In genomic region chr19:2239173-2239572, GRCh38 we compare ENCODE assay signal across 6 cellular contexts. TPM values are rescaled to one million over a fixed set of nuclear protein-coding genes. Genes with fewer than 3 reads are reported as not detected.
DNase-seq lines count a peak whose midpoint lies in the region; ATAC-seq and TF ChIP-seq lines count a peak whose summit lies in the region.

No MANE protein-coding gene starts in this region.

- H3K79me1 ChIP-seq in trophoblast cell (ENCODE audit: low read length) = peaks cover 16% of the 10 kb centered on the region

- no peak overlapping the region for H4K12ac ChIP-seq in trophoblast cell (ENCODE audit: low read depth, low read length)

- no peak for ATAC-seq in GM18502 (IDR thresholded peaks at IDR 0.05; ENCODE audit: poor library complexity, unreplicated experiment)

- H3K9me3 ChIP-seq in adipocyte (ENCODE audit: control insufficient read depth, low read length) (no peaks in the 10 kb centered on the region), trophoblast cell (ENCODE audit: insufficient read depth, low read depth, low read length) (peaks cover 4% of the 10 kb centered on the region)

- H2AFZ ChIP-seq in trophoblast cell (ENCODE audit: insufficient read depth, low read length, poor library complexity) = no peak overlapping the region

- H3K14ac ChIP-seq in trophoblast cell (ENCODE audit: low read length) = no peak overlapping the region

- no peaks in the 10 kb centered on the region for H3K27me3 ChIP-seq in HL-60 (ENCODE audit: insufficient read depth, poor library complexity, severe bottlenecking)
- no peaks in the 10 kb centered on the region for H3K27me3 ChIP-seq in adipocyte (replicated peaks; ENCODE audit: control insufficient read depth, insufficient read depth, low read length)
- H3K27me3 ChIP-seq in trophoblast cell (ENCODE audit: insufficient read depth, low read length) = no peaks in the 10 kb centered on the region

- no peak overlapping the region for H3K18ac ChIP-seq in trophoblast cell (ENCODE audit: low read length)

- WGBS in trophoblast cell (ENCODE audit: extremely low coverage, insufficient coverage, insufficient read length) = no CpG with 5 or more reads among the region's 10 CpGs

- H3K4me1 ChIP-seq in adipocyte (ENCODE audit: control insufficient read depth, insufficient read depth, low read length) (peaks cover 54% of the 10 kb centered on the region), trophoblast cell (ENCODE audit: control insufficient read depth in 1 of 2, insufficient read depth in 2 of 2, low read length in 2 of 2) (peaks cover 12 to 15% of the 10 kb centered on the region in 2 experiments)

- no peak overlapping the region for H2AK5ac ChIP-seq in trophoblast cell (ENCODE audit: low read length)

- peak overlapping the region; percentile 89 for H3K4ac ChIP-seq in trophoblast cell (ENCODE audit: low read depth, low read length)

- H4K91ac ChIP-seq in trophoblast cell (ENCODE audit: low read depth, low read length) = no peak overlapping the region

- H4K8ac ChIP-seq in trophoblast cell (ENCODE audit: low read depth, low read length) = no peak overlapping the region

- no peak overlapping the region for H3K23ac ChIP-seq in trophoblast cell (ENCODE audit: low read length)

- no peak for DNase-seq in HL-60 (ENCODE audit: low read depth in 1 of 2, low spot score in 1 of 2)
- DNase-seq in adipocyte (ENCODE audit: low read depth) = no peak
- no peak for DNase-seq in trophoblast cell
- no peak for DNase-seq in DMS79 (lab: John Stamatoyannopoulos, UW)
- no peak for DNase-seq in DMS79 treated with DMSO at 0.1 percent for 48 hours (lab: John Stamatoyannopoulos, UW)

- H3K27ac ChIP-seq in HL-60 (replicated peaks) = peak overlapping the region; percentile 98
- H3K27ac ChIP-seq in trophoblast cell (ENCODE audit: low read depth, low read length) = no peak overlapping the region

- H3K4me2 ChIP-seq in trophoblast cell (ENCODE audit: low read length) = no peak overlapping the region

- H3K36me3 ChIP-seq in adipocyte (ENCODE audit: control insufficient read depth, insufficient read depth, low read length, severe bottlenecking) (peaks cover 12% of the 10 kb centered on the region), trophoblast cell (ENCODE audit: control insufficient read depth in 1 of 2, insufficient read depth in 2 of 2, low read length in 2 of 2) (peaks cover 29 to 39% of the 10 kb centered on the region in 2 experiments)

- H3K4me3 ChIP-seq in HL-60 (replicated peaks; ENCODE audit: insufficient read depth, low read length) (peak overlapping the region; percentile 78), adipocyte (ENCODE audit: low read length) (peak overlapping the region; percentile 78), trophoblast cell (ENCODE audit: low read depth, low read length) (no peak overlapping the region)

- H3K9ac ChIP-seq in adipocyte (ENCODE audit: low read length) (peak overlapping the region; percentile 79), trophoblast cell (ENCODE audit: low read length) (no peak overlapping the region)

- TF ChIP-seq CTCF in HL-60 (IDR thresholded peaks at IDR 0.05; ENCODE audit: insufficient read depth, low read length) = no peak

- no peak overlapping the region for H2BK120ac ChIP-seq in trophoblast cell (ENCODE audit: insufficient read depth, low read length, poor library complexity)

- H2BK12ac ChIP-seq in trophoblast cell (ENCODE audit: low read length) = no peak overlapping the region

- no peak overlapping the region for H2BK5ac ChIP-seq in trophoblast cell (ENCODE audit: low read depth, low read length, poor library complexity)

- peaks cover 59% of the 10 kb centered on the region for H3K79me2 ChIP-seq in trophoblast cell (ENCODE audit: control insufficient read depth, insufficient read depth, low read length, poor library complexity)

RNA-seq across cellular contexts. Expression of gene SF3A2, which starts 2.5 kb away (rescaled TPM):
- polyA plus RNA-seq in trophoblast cell (2013) = 90.1 and 94.1 TPM in 2 replicates

RNA-seq across cellular contexts. Expression of gene PLEKHJ1, which starts 3.0 kb away (rescaled TPM):
- 71.1 and 72.2 TPM in 2 replicates for polyA plus RNA-seq in trophoblast cell (2013)

RNA-seq across cellular contexts. Expression of gene AMH, which starts 9.9 kb away (rescaled TPM):
- polyA plus RNA-seq in trophoblast cell (2013) = 2.4 and 2.8 TPM in 2 replicates

RNA-seq across cellular contexts. Expression of gene JSRP1, which starts 17.0 kb away (rescaled TPM):
- polyA plus RNA-seq in trophoblast cell (2013) = 0.10 and 0.12 TPM in 2 replicates

RNA-seq across cellular contexts. Expression of gene PEAK3, which starts 42.8 kb away (rescaled TPM):
- 0.03 TPM in 2 replicates for polyA plus RNA-seq in trophoblast cell (2013)
